1 cellular context compared by ENCODE assay signal in the genomic region with DNA sequence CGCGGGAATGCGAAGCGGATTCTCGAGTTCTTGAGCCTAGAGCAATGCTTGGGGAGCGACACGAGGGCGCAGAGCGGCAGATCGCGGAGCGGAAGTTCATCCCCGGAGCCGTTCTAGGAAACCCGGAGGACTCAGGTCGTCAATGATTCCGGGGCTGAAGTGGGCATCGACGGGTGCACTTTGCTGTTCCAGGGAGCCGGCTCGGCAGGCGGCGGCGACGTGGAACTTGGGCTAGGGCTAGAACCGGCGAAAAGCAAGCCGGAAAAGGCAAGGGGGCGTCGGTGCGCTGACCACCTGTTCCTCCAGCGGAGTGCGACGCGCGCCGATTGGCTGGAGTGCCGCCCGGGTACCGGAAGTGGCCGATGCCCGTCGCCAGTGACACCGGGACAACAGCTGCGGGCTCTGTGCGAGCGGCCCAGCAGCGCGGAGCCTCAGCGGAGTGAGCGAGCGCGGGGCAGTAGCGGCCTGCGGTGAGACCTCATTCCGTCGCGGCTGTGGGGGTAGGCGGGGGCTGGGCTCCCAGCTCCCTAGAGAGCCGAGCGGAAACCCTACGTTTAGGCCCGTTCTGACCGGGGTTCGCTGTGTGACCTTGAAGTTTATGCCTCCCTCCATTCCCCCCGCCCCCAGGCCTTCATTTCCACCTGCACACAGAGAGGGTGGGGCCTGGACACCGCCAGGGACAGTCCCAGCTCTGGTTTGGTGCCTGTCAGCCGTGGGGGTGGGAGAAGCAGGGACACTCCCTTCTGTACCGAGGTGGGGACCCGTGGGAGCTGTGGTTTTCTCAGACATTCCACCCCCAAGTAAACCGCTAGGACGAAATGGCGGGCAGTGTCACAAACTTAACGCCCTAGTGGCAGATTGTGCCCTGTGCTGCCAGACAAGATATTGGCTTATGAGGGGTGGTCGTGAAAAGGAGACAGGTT.
TF ChIP-seq lines count a peak whose summit lies in the region.

A gene (plus strand): TSS at position 362 of the 923 bp plus-strand sequence. CDS start 13,038 bp downstream, outside the sequence.

TF ChIP-seq in SK-N-SH, 30 proteins besides CTCF, POLR2A, EP300 and RAD21 (continued from another document):
- TF ChIP-seq, protein P1, sequence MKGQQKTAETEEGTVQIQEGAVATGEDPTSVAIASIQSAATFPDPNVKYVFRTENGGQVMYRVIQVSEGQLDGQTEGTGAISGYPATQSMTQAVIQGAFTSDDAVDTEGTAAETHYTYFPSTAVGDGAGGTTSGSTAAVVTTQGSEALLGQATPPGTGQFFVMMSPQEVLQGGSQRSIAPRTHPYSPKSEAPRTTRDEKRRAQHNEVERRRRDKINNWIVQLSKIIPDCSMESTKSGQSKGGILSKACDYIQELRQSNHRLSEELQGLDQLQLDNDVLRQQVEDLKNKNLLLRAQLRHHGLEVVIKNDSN (IDR thresholded peaks at IDR 0.05; ENCODE audit: borderline replicate concordance, low read depth), result peak; percentile 65; the same call in 1 of the 2 replicates
- TF ChIP-seq TCF12 (IDR thresholded peaks at IDR 0.05) (peak; percentile 38; the same call in 1 of the 2 replicates), MXI1 (IDR thresholded peaks at IDR 0.05; ENCODE audit: low read depth, low read length) (no peak)
- TF ChIP-seq, protein P2, sequence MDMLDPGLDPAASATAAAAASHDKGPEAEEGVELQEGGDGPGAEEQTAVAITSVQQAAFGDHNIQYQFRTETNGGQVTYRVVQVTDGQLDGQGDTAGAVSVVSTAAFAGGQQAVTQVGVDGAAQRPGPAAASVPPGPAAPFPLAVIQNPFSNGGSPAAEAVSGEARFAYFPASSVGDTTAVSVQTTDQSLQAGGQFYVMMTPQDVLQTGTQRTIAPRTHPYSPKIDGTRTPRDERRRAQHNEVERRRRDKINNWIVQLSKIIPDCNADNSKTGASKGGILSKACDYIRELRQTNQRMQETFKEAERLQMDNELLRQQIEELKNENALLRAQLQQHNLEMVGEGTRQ (IDR thresholded peaks at IDR 0.05; ENCODE audit: borderline replicate concordance, low read depth, low read length), result no peak
